ENCODE assay signal across 16 cellular contexts in the genomic region with DNA sequence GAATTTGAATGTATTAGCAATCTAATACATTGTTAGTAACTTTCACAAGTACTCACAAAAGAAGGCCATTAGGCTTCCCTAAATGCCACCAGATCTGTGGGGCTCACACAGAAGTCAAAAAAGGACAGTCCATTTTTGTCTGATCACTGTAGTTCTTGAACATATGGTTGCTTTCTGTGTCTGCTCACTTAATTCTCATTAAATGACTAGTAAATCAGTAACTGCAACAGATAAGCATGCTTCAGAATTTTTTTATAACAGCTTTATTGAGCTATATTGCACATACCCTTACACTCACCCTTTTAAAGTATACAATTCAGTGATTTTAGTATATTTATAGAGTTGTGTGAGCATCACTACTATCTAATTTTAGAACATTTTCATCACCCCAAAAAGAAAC.
DNase-seq lines count a peak whose midpoint lies in the region; ATAC-seq and TF ChIP-seq lines count a peak whose summit lies in the region.
"Had no signal": no experiment of that assay in that cellular context is flagged by ENCODE, and none has a peak within 500 bp of the region (broad histone marks: within the 10 kb centered on the region; RNA-seq: fewer than 3 reads in every experiment).

No MANE protein-coding gene starts in this region.

- H4K20me1 ChIP-seq in GM23338 (replicated peaks; ENCODE audit: insufficient read depth) (no peaks in the 10 kb centered on the region), PC-9 (ENCODE audit: insufficient read depth) (no peaks in the 10 kb centered on the region)

- H3K4me3 Mint-ChIP-seq in GM23338 (peak overlapping the region; percentile 19; the same call in 1 of the 3 replicates), osteocyte (ENCODE audit: unreplicated experiment) (no peak overlapping the region)
- H3K4me3 Mint-ChIP-seq in activated T-cell treated with anti-CD3 and anti-CD28 coated beads, Interleukin-2, amount 50 U/mL, for 72 hours, result no peak overlapping the region
- H3K4me3 Mint-ChIP-seq: activated CD4-positive, alpha-beta memory T cell treated with anti-CD3 and anti-CD28 coated beads for 36 hours; activated T-helper 1 cell treated with anti-CD3 and anti-CD28 coated beads, Interleukin-12 subunit alpha, Interleukin-12 subunit beta, Interleukin-2, Interleukin-4 antibody, amounts not matched to agents 30 ng/mL and 10 ng/mL and 1 ng/mL, durations not matched to agents 14 hours and 24 hours and 36 hours had no signal

- H3K36me3 ChIP-seq in GM23338 (ENCODE audit: insufficient read depth) (no peaks in the 10 kb centered on the region), PC-9 (ENCODE audit: low read depth) (no peaks in the 10 kb centered on the region)
- H3K36me3 ChIP-seq: BLaER1 had no signal

- H3K27me3 Mint-ChIP-seq in GM23338 (ENCODE audit: insufficient read depth, low read depth, poor library complexity) (peaks cover 2% of the 10 kb centered on the region), osteocyte (ENCODE audit: unreplicated experiment) (no peaks in the 10 kb centered on the region)
- no peaks in the 10 kb centered on the region for H3K27me3 Mint-ChIP-seq in activated T-cell treated with anti-CD3 and anti-CD28 coated beads, Interleukin-2, amount 50 U/mL, for 72 hours (ENCODE audit: low read depth)
- H3K27me3 Mint-ChIP-seq: activated CD4-positive, alpha-beta memory T cell treated with anti-CD3 and anti-CD28 coated beads for 36 hours had no signal

- H3K9me3 Mint-ChIP-seq in GM23338 (no peaks in the 10 kb centered on the region), osteocyte (ENCODE audit: unreplicated experiment) (no peaks in the 10 kb centered on the region)
- no peaks in the 10 kb centered on the region for H3K9me3 Mint-ChIP-seq in activated T-cell treated with anti-CD3 and anti-CD28 coated beads, Interleukin-2, amount 50 U/mL, for 72 hours
- H3K9me3 Mint-ChIP-seq: activated CD4-positive, alpha-beta memory T cell treated with anti-CD3 and anti-CD28 coated beads for 36 hours; activated T-helper 1 cell treated with anti-CD3 and anti-CD28 coated beads, Interleukin-12 subunit alpha, Interleukin-12 subunit beta, Interleukin-2, Interleukin-4 antibody, amounts not matched to agents 30 ng/mL and 10 ng/mL and 1 ng/mL, durations not matched to agents 14 hours and 24 hours and 36 hours had no signal

- no peaks in the 10 kb centered on the region for H3K9me2 ChIP-seq in GM23338 (ENCODE audit: insufficient read depth)
- no peaks in the 10 kb centered on the region for H3K9me2 ChIP-seq in PC-9 (ENCODE audit: insufficient read depth)

- TF ChIP-seq CTCF in GM23338 (conservative IDR thresholded peaks at IDR 0.05; ENCODE audit: low read depth in 2 of 2) (no peak), PC-9 (conservative IDR thresholded peaks at IDR 0.05) (no peak), osteocyte (IDR thresholded peaks at IDR 0.05) (no peak), GM10248 (IDR thresholded peaks at IDR 0.05; ENCODE audit: control extremely low read depth, extremely low read depth, low read depth, missing control alignments) (no peak)

- H3K27ac ChIP-seq in GM23338 (ENCODE audit: low read depth), result peak overlapping the region; percentile 96
- H3K27ac ChIP-seq in PC-9, result peak overlapping the region; percentile 77
- peak overlapping the region; percentile 84 for H3K27ac ChIP-seq in epithelial cell of prostate
- no peak overlapping the region for H3K27ac ChIP-seq in substantia nigra (ENCODE audit: low read depth, low read length, poor library complexity, severe bottlenecking)
- H3K27ac ChIP-seq: BLaER1 had no signal

- peaks cover 68% of the 10 kb centered on the region for H3K4me1 ChIP-seq in GM23338 (ENCODE audit: insufficient read depth)
- H3K4me1 ChIP-seq in PC-9 (replicated peaks; ENCODE audit: insufficient read depth), result peaks cover 31% of the 10 kb centered on the region

- H3K79me2 ChIP-seq in GM23338 (replicated peaks; ENCODE audit: insufficient read depth) (peaks cover 16% of the 10 kb centered on the region; the same call in 1 of the 2 replicates), PC-9 (ENCODE audit: low read depth) (no peaks in the 10 kb centered on the region)

- H3K4me2 ChIP-seq in GM23338, result peak overlapping the region; percentile 52
- peak overlapping the region; percentile 37 for H3K4me2 ChIP-seq in PC-9
- H3K4me2 ChIP-seq: BLaER1 had no signal

- no peaks in the 10 kb centered on the region for H3K36me3 Mint-ChIP-seq in GM23338 (ENCODE audit: low read depth)
- H3K36me3 Mint-ChIP-seq in osteocyte (ENCODE audit: unreplicated experiment), result no peaks in the 10 kb centered on the region
- no peaks in the 10 kb centered on the region for H3K36me3 Mint-ChIP-seq in activated T-cell treated with anti-CD3 and anti-CD28 coated beads, Interleukin-2, amount 50 U/mL, for 72 hours (ENCODE audit: insufficient read depth in 2 of 2)
- H3K36me3 Mint-ChIP-seq: activated CD4-positive, alpha-beta memory T cell treated with anti-CD3 and anti-CD28 coated beads for 36 hours had no signal

- intact Hi-C loops in PC-9 (cut with micrococcal nuclease; ENCODE audit: unreplicated experiment), result loop anchor here (2.0 kb wide), 2 partner anchors 71 to 117 kb away; partner anchors contain the start of gene DENND5B

- CTCF ChIA-PET in PC-9 (lab: Charles Lee), result no interaction called here
- CTCF ChIA-PET in GM10248 (lab: Yijun Ruan, JAX), result interaction anchor here (1.0 to 1.9 kb wide), 2 partner anchors 11 to 248 kb away, joined by 3 to 4 read pairs; no protein-coding TSS in a partner anchor

- POLR2A ChIA-PET in PC-9 (lab: Charles Lee; ENCODE audit: unreplicated experiment) (no interaction called here), GM10248 (lab: Yijun Ruan, JAX) (no interaction called here)

- H3K27me3 ChIP-seq in GM23338 (ENCODE audit: insufficient read depth) (no peaks in the 10 kb centered on the region), PC-9 (ENCODE audit: insufficient read depth, low read depth) (no peaks in the 10 kb centered on the region)
- H3K27me3 ChIP-seq: BLaER1 had no signal

- H3K27ac Mint-ChIP-seq in GM23338, result peak overlapping the region; percentile 89
- H3K27ac Mint-ChIP-seq in osteocyte (ENCODE audit: unreplicated experiment), result peak overlapping the region; percentile 81
- H3K27ac Mint-ChIP-seq in activated T-cell treated with anti-CD3 and anti-CD28 coated beads, Interleukin-2, amount 50 U/mL, for 72 hours, result no peak overlapping the region
- H3K27ac Mint-ChIP-seq: activated CD4-positive, alpha-beta memory T cell treated with anti-CD3 and anti-CD28 coated beads for 36 hours; activated T-helper 1 cell treated with anti-CD3 and anti-CD28 coated beads, Interleukin-12 subunit alpha, Interleukin-12 subunit beta, Interleukin-2, Interleukin-4 antibody, amounts not matched to agents 30 ng/mL and 10 ng/mL and 1 ng/mL, durations not matched to agents 14 hours and 24 hours and 36 hours had no signal

- DNase-seq in GM23338 (ENCODE audit: low spot score) (no peak), PC-9 (no peak), epithelial cell of prostate (ENCODE audit: low read depth, low spot score) (no peak), osteocyte (ENCODE audit: extremely low spot score, unreplicated experiment) (no peak), GM10248 (ENCODE audit: extremely low spot score) (no peak), GDM1 (lab: John Stamatoyannopoulos, UW) (no peak), substantia nigra (lab: John Stamatoyannopoulos, UW) (no peak)
- no peak for DNase-seq in activated T-cell treated with anti-CD3 and anti-CD28 coated beads, Interleukin-2, amount 50 U/mL, for 72 hours
- DNase-seq: activated CD4-positive, alpha-beta memory T cell treated with anti-CD3 and anti-CD28 coated beads for 36 hours; cortex of kidney; NCI-H2107; NCI-H82 had no signal

- no peak for ATAC-seq in GM23338
- no peak for ATAC-seq in activated T-cell treated with anti-CD3 and anti-CD28 coated beads, Interleukin-2, amount 50 U/mL, for 72 hours (replicated peaks in 1 of 2)

- no peaks in the 10 kb centered on the region for H3F3A ChIP-seq in GM23338 (replicated peaks; ENCODE audit: low read depth)
- H3F3A ChIP-seq in PC-9 (ENCODE audit: insufficient read depth, low read depth), result peaks cover 19% of the 10 kb centered on the region

- BruUV-seq in PC-9 (replicated peaks; lab: Mats Ljungman, UMichigan), result no TSS peak

- no peak overlapping the region for H2AFZ ChIP-seq in GM23338
- no peak overlapping the region for H2AFZ ChIP-seq in PC-9

- H3K4me1 Mint-ChIP-seq in GM23338 (peaks cover 59% of the 10 kb centered on the region), osteocyte (ENCODE audit: unreplicated experiment) (peaks cover 64% of the 10 kb centered on the region)
- H3K4me1 Mint-ChIP-seq in activated T-cell treated with anti-CD3 and anti-CD28 coated beads, Interleukin-2, amount 50 U/mL, for 72 hours (ENCODE audit: low read depth), result no peaks in the 10 kb centered on the region

- H3K4me3 ChIP-seq in GM23338, result peak overlapping the region; percentile 6; the same call in 1 of the 2 replicates
- H3K4me3 ChIP-seq in PC-9, result no peak overlapping the region
- H3K4me3 ChIP-seq: BLaER1, lung, skin epidermis had no signal

- no peaks in the 10 kb centered on the region for H3K9me3 ChIP-seq in PC-9 (ENCODE audit: insufficient read depth, low read depth)
- H3K9me3 ChIP-seq: BLaER1 had no signal
